ENCODE assay signal across 8 cellular contexts in the genomic region with DNA sequence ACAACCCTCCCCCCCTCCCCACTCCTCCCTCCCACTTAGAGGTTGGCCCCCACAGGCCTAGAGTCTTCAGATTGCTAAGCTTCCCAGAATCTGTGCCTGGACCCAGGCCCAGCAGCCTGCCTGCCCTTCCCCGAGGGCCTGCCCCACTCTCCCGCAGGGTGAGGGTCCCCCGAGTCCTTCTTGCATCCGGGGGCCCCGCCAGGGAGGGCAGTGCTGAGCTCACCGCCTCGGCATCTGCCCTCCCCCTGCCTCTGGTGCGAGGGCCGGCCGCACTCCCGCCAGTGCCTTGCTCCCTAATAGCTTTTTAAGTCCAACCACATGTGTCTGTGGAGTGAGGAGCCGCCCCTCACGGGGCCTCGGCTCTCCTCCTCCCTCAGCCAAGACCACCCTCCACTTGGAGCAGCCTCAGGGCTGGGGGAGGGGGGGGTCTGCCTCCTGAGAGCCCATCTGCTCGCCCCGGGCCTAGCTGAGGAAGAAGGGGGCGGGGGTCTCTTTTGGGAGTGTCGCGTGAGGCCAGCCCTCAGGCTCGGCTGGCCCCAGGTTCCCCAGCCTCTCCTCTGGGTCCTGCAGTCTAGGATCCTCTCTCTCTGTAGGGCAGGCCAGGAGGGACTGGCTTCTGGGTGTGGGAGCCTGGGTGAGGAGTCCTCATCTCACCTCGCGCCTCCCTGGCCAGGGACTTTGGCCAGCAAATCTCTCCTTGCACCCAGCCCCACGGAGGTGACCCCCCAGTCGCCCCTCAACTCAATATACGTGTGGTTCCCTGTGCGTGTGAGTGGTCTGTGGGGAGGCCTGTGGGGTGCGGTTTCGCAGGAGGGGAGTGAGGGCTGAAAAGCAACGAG. TPM values are rescaled to one million over a fixed set of nuclear protein-coding genes. Genes with fewer than 3 reads are reported as not detected.
DNase-seq lines count a peak whose midpoint lies in the region; ATAC-seq and TF ChIP-seq lines count a peak whose summit lies in the region.

No MANE protein-coding gene starts in this region.

- H3K4me3 ChIP-seq in HUES6 (ENCODE audit: low read depth, low read length) (peak overlapping the region; percentile 44), coronary artery (peak overlapping the region; percentile 59), right lobe of liver (no peak overlapping the region), transverse colon (peak overlapping the region in 1 of 4 donors; percentile 8)

- in situ Hi-C loops in transverse colon (cut with MboI; ENCODE audit: low pct_ligation_motif_present in 1 of 4, low pct_unique_long_range_greater_than_20kb in 1 of 4, low sequenced_read_pairs in 3 of 4), result no loop called here

- H3K36me3 ChIP-seq in HUES6 (ENCODE audit: control insufficient read depth, insufficient read depth, low read length) (no peaks in the 10 kb centered on the region), right lobe of liver (no peaks in the 10 kb centered on the region), transverse colon (no peaks in the 10 kb centered on the region)

- no peaks in the 10 kb centered on the region for H3K9me3 Mint-ChIP-seq in natural killer cell

- no peak for TF ChIP-seq EP300 in transverse colon (IDR thresholded peaks at IDR 0.05; ENCODE audit: low read depth)

- intact Hi-C loops in right lobe of liver (cut with DNase I), result no loop called here
- intact Hi-C loops in transverse colon (cut with DNase I; ENCODE audit: low total_unique reads), result no loop called here
- intact Hi-C loops in natural killer cell (cut with micrococcal nuclease), result no loop called here

- H3K27ac ChIP-seq in HUES6 (ENCODE audit: low read depth, low read length), result peak overlapping the region; percentile 3; the same call in 1 of the 2 replicates
- peak overlapping the region; percentile 99 for H3K27ac ChIP-seq in coronary artery
- peak overlapping the region; percentile 51 to 69 (median 57) for H3K27ac ChIP-seq in right lobe of liver
- H3K27ac ChIP-seq in transverse colon, result peak overlapping the region; percentile 86 to 94 (median 92)

- ATAC-seq in right lobe of liver (peak in 1 of 4 donors; percentile 7), HG02973 (IDR thresholded peaks at IDR 0.05; ENCODE audit: unreplicated experiment) (no peak), HG02852 (IDR thresholded peaks at IDR 0.05; ENCODE audit: unreplicated experiment) (no peak), HG03469 (IDR thresholded peaks at IDR 0.05; ENCODE audit: unreplicated experiment) (no peak), natural killer cell (no peak)

- peak overlapping the region; percentile 62 for H3K9ac ChIP-seq in HUES6 (ENCODE audit: low read length)

- TF ChIP-seq POLR2A in right lobe of liver (IDR thresholded peaks at IDR 0.05) (no peak), transverse colon (IDR thresholded peaks at IDR 0.05) (no peak)

- H3K36me3 Mint-ChIP-seq in natural killer cell, result no peaks in the 10 kb centered on the region

- H3K4me1 ChIP-seq in HUES6 (ENCODE audit: control insufficient read depth, insufficient read depth, low read length), result peaks cover 86% of the 10 kb centered on the region
- peaks cover 0 to 28% (median 10%) of the 10 kb centered on the region in 4 donors for H3K4me1 ChIP-seq in right lobe of liver
- peaks cover 83 to 99% (median 90%) of the 10 kb centered on the region in 4 donors for H3K4me1 ChIP-seq in transverse colon

- H3K27me3 Mint-ChIP-seq in natural killer cell (ENCODE audit: low read depth in 2 of 2), result peaks cover 21 to 32% of the 10 kb centered on the region in 2 donors

- H3K4me1 Mint-ChIP-seq in natural killer cell, result peaks cover 6 to 14% of the 10 kb centered on the region in 2 donors

- DNase-seq in coronary artery (ENCODE audit: low spot score) (peak; percentile 92), right lobe of liver (no peak), transverse colon (peak; percentile 54), natural killer cell (no peak)

- no peak overlapping the region for H3K27ac Mint-ChIP-seq in natural killer cell

- peaks cover 97% of the 10 kb centered on the region for H3K27me3 ChIP-seq in HUES6 (ENCODE audit: control insufficient read depth, insufficient read depth, low read length)
- no peaks in the 10 kb centered on the region for H3K27me3 ChIP-seq in right lobe of liver
- H3K27me3 ChIP-seq in transverse colon, result no peaks in the 10 kb centered on the region

- H3K4me3 Mint-ChIP-seq in natural killer cell, result no peak overlapping the region

- H3K9me3 ChIP-seq in HUES6 (ENCODE audit: control insufficient read depth, insufficient read depth, low read depth, low read length), result no peaks in the 10 kb centered on the region
- H3K9me3 ChIP-seq in right lobe of liver, result no peaks in the 10 kb centered on the region
- H3K9me3 ChIP-seq in transverse colon, result no peaks in the 10 kb centered on the region

- WGBS in right lobe of liver (ENCODE audit: insufficient coverage, low coverage, low lambda C conversion rate, missing lambda C conversion rate), result 90% methylated on average over 2 of the region's 29 CpGs
- WGBS in transverse colon (ENCODE audit: low coverage in 1 of 2), 2 donors, result 45% methylated on average over 24 of the region's 29 CpGs; no CpG with 5 or more reads in 1 of the 2 donors

- TF ChIP-seq CTCF in coronary artery (IDR thresholded peaks at IDR 0.05), result no peak
- TF ChIP-seq CTCF in right lobe of liver (IDR thresholded peaks at IDR 0.05), result no peak
- peak in 1 of 5 experiments; percentile 8 for TF ChIP-seq CTCF in transverse colon (IDR thresholded peaks at IDR 0.05)
- TF ChIP-seq CTCF in natural killer cell (IDR thresholded peaks at IDR 0.05), result no peak

RNA-seq across cellular contexts. Expression of gene LYL1, which starts 47.2 kb away (rescaled TPM):
- 1 to 10 TPM; 1.1 to 3.7 (median 2.3) TPM for total RNA-seq in right lobe of liver
- 10 to 100 TPM in 3 of 4 donors, 1 to 10 TPM in 1; 4.5 to 33.4 (median 16.7) TPM for total RNA-seq in transverse colon
- 1 to 10 TPM; 2.0 to 7.7 (median 6.7) TPM for total RNA-seq in natural killer cell

Comparison
In these comparisons a context has a peak if more than half of its experiments do, and no peak if none do; other contexts are left out.
1. H3K27ac ChIP-seq: peak in every context shown above with its lines; median percentile 99 in coronary artery; 92 in transverse colon; 57 in right lobe of liver; 3 in HUES6.
2. H3K4me3 ChIP-seq: peak in HUES6 (single experiment) and coronary artery (single experiment); none in right lobe of liver (0 of 3).
3. DNase-seq: peak in coronary artery (single experiment) and transverse colon (single experiment); none in right lobe of liver (0 of 3) and natural killer cell (single experiment).